In the genomic region with DNA sequence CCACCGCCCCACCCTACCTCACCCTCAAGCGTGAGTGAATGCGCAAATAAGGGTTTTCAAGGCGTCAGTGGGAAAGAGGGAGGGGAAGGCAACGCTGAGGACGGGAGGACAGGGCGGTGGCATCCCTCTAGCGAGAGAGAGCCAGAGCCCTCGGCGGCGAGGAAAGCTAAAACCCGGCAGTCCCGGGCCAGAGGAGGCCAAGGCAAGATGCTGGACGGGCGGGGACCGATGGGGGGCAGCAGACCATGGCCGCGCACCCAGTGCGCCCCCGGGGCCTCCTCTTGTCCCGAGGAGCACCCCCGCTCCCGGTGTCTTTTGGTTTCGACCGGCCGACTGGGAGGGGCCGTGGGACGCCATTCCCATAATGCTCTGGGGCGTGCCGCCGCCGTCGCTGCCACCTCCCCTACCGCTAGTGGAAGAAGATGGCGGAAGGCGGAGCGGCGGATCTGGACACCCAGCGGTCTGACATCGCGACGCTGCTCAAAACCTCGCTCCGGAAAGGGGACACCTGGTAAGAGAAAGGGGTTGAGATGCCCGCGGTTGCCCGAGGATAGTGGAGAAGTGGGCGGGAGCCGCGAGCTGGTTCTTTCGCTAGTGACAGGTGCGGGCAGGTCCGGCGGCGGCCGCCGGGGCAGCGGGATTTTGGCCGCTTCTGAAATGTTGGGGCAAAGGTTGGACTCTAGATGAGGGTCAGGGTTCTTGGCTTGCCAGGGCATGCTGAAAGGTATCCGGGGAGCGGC, we compare ENCODE assay signal across 8 cellular contexts. TPM values are rescaled to one million over a fixed set of nuclear protein-coding genes. Genes with fewer than 3 reads are reported as not detected.
DNase-seq lines count a peak whose midpoint lies in the region; ATAC-seq, FAIRE-seq and TF ChIP-seq lines count a peak whose summit lies in the region.

TSS of gene USP15 (plus strand) at position 412 of the 740 bp plus-strand sequence. CDS start at position 423, 11 bp downstream.

- no peaks in the 10 kb centered on the region for H3K4me1 ChIP-seq in H1 (replicated peaks in 1 of 4; ENCODE audit: control insufficient read depth in 3 of 4, insufficient read depth in 4 of 4, low read length in 3 of 4)
- H3K4me1 ChIP-seq in mesenchymal stem cell (ENCODE audit: control insufficient read depth, insufficient read depth, low read depth, low read length): peaks cover 6% of the 10 kb centered on the region

- peak within 1 kb of the TSS; percentile 85; the same call in 1 of the 2 replicates for H2BK12ac ChIP-seq in H1 (ENCODE audit: low read depth, low read length)
- H2BK12ac ChIP-seq in mesenchymal stem cell (ENCODE audit: low read length in 2 of 2): peak within 1 kb of the TSS; percentile 3 to 15

- peak within 1 kb of the TSS; percentile 82 for H4K5ac ChIP-seq in H1 (ENCODE audit: insufficient read length, low read depth, low read length)

- H3K56ac ChIP-seq in H1 (replicated peaks; ENCODE audit: insufficient read length, low read depth, low read length): peak within 1 kb of the TSS; percentile 81

- H3K4me3 ChIP-seq in H1 (ENCODE audit: extremely low read depth in 1 of 4, insufficient read depth in 2 of 4, low read depth in 3 of 4, low read length in 4 of 4) (peak within 1 kb of the TSS; percentile 69 to 93 (median 86)), mesenchymal stem cell (ENCODE audit: insufficient read depth in 1 of 2, low read depth in 1 of 2, low read length in 2 of 2) (peak within 1 kb of the TSS; percentile 82 to 97)

- peak within 1 kb of the TSS; percentile 86 for H3K18ac ChIP-seq in H1 (ENCODE audit: extremely low read depth, low read length)
- peak within 1 kb of the TSS; percentile 76 to 93 for H3K18ac ChIP-seq in mesenchymal stem cell (ENCODE audit: low read depth in 1 of 2, low read length in 2 of 2)

- H3K23me2 ChIP-seq in H1 (ENCODE audit: low read depth, low read length): peaks cover 3% of the 10 kb centered on the region; the same call in 1 of the 2 replicates

- H2BK15ac ChIP-seq in H1 (ENCODE audit: low read length) (no peak within 1 kb of the TSS), mesenchymal stem cell (ENCODE audit: low read depth, poor library complexity, severe bottlenecking) (peak within 1 kb of the TSS; percentile 90)

- H4K8ac ChIP-seq in H1 (ENCODE audit: extremely low read depth, insufficient read depth, low read length) (peak within 1 kb of the TSS; percentile 81), mesenchymal stem cell (ENCODE audit: low read length) (peak within 1 kb of the TSS; percentile 71)

- H3K9me3 ChIP-seq in H1 (ENCODE audit: insufficient read depth in 2 of 2, low read depth in 1 of 2, low read length in 1 of 2) (no peaks in the 10 kb centered on the region), mesenchymal stem cell (ENCODE audit: control insufficient read depth, low read length) (no peaks in the 10 kb centered on the region)

- H3K27ac ChIP-seq in H1 (ENCODE audit: low read depth, low read length) (peak within 1 kb of the TSS; percentile 58), mesenchymal stem cell (ENCODE audit: low read length, poor library complexity, severe bottlenecking) (peak within 1 kb of the TSS; percentile 96)

- peak; percentile 98 for DNase-seq in COLO668 (lab: John Stamatoyannopoulos, UW; ENCODE audit: unreplicated experiment)
- DNase-seq in HS-27A (ENCODE audit: low read depth): peak; percentile 86
- DNase-seq in NK-92 (lab: John Stamatoyannopoulos, UW; ENCODE audit: unreplicated experiment): peak; percentile 56
- peak; percentile 84 to 94 (median 86) for DNase-seq in activated CD8-positive, alpha-beta memory T cell treated with anti-CD3 and anti-CD28 coated beads for 48 hours (ENCODE audit: low read depth in 2 of 3, low spot score in 2 of 3)
- DNase-seq in H1 (ENCODE audit: low read depth in 1 of 2, low spot score in 2 of 2): peak; percentile 88 to 98
- peak; percentile 98 for DNase-seq in mesenchymal stem cell
- peak; percentile 95 for DNase-seq in stimulated activated CD8-positive, alpha-beta memory T cell treated with anti-CD3 and anti-CD28 coated beads, Interleukin-12 subunit alpha, Interleukin-12 subunit beta, amount 100 ng/mL, for 4 hours (ENCODE audit: low read depth)

- CTCF ChIA-PET in H1 (lab: Charles Lee; ENCODE audit: partially characterized antibody): interaction anchor here (0.7 to 1.1 kb wide), 6 partner anchors 12 to 537 kb away, joined by 3 to 6 read pairs (median 4); no protein-coding TSS in a partner anchor

- peak; percentile 77 for ATAC-seq in GM19467 (IDR thresholded peaks at IDR 0.05; ENCODE audit: unreplicated experiment)

- H2AK5ac ChIP-seq in H1 (ENCODE audit: low read depth, low read length): no peak within 1 kb of the TSS
- H2AK5ac ChIP-seq in mesenchymal stem cell (ENCODE audit: low read length, severe bottlenecking): no peak within 1 kb of the TSS

- H4K91ac ChIP-seq in H1 (replicated peaks; ENCODE audit: insufficient read length, low read length) (no peak within 1 kb of the TSS), mesenchymal stem cell (ENCODE audit: low read length) (peak within 1 kb of the TSS; percentile 90)

- POLR2A ChIA-PET in H1 (lab: Charles Lee; ENCODE audit: partially characterized antibody): interaction anchor here (0.6 to 1.4 kb wide), 6 partner anchors 9 to 109 kb away, joined by 3 to 9 read pairs (median 4); no protein-coding TSS in a partner anchor

- TF ChIP-seq RAD21 in H1 (IDR thresholded peaks at IDR 0.05 in 1 of 2, conservative IDR thresholded peaks at IDR 0.05 in 1 of 2; ENCODE audit: low read depth in 2 of 2, low read length in 2 of 2): peak in 1 of 2 experiments; percentile 36; a peak in 2 of 4 replicates

- H3K36me3 ChIP-seq in H1 (ENCODE audit: control insufficient read depth in 2 of 4, insufficient read depth in 4 of 4, low read length in 3 of 4) (no peaks in the 10 kb centered on the region), mesenchymal stem cell (ENCODE audit: control insufficient read depth in 1 of 2, insufficient read depth in 2 of 2, low read depth in 1 of 2, low read length in 2 of 2) (no peaks in the 10 kb centered on the region)

- TF ChIP-seq POLR2A in H1 (IDR thresholded peaks at IDR 0.05; ENCODE audit: control extremely low read depth in 1 of 2, low read depth in 2 of 2, low read length in 2 of 2): peak; percentile 92 to 94

- 1% methylated on average over 59 of the region's 61 CpGs; no CpG with 5 or more reads in 1 of the 2 experiments for WGBS in H1 (ENCODE audit: extremely low coverage in 1 of 2, insufficient coverage in 1 of 2, insufficient read length in 1 of 2, insufficient replicate concordance in 2 of 2, low coverage in 1 of 2, low lambda C conversion rate in 2 of 2, missing lambda C conversion rate in 1 of 2), 2 experiments
- WGBS in mesenchymal stem cell: under 1% methylated on average over 57 of the region's 61 CpGs

- H2BK120ac ChIP-seq in H1 (replicated peaks; ENCODE audit: low read depth, low read length) (no peak within 1 kb of the TSS), mesenchymal stem cell (ENCODE audit: low read depth, low read length) (peak within 1 kb of the TSS; percentile 56)

- H3K4me2 ChIP-seq in H1 (ENCODE audit: insufficient read depth in 1 of 2, low read depth in 2 of 2, low read length in 2 of 2): peak within 1 kb of the TSS; percentile 85 to 90
- H3K4me2 ChIP-seq in mesenchymal stem cell (ENCODE audit: low read length, poor library complexity, severe bottlenecking): peak within 1 kb of the TSS; percentile 84

- peak; percentile 56 to 99 for TF ChIP-seq EP300 in H1 (IDR thresholded peaks at IDR 0.05; ENCODE audit: borderline replicate concordance in 1 of 2, low read depth in 2 of 2, low read length in 2 of 2)

- H3K9ac ChIP-seq in H1 (replicated peaks in 1 of 4; ENCODE audit: extremely low read depth in 1 of 4, low read depth in 3 of 4, low read length in 3 of 4) (peak within 1 kb of the TSS; percentile 62 to 86 (median 73)), mesenchymal stem cell (ENCODE audit: low read length) (peak within 1 kb of the TSS; percentile 99)

- H3K27me3 ChIP-seq in H1 (replicated peaks in 1 of 4; ENCODE audit: control insufficient read depth in 3 of 4, extremely low read depth in 1 of 4, insufficient read depth in 3 of 4, low read length in 3 of 4) (no peaks in the 10 kb centered on the region), mesenchymal stem cell (ENCODE audit: control insufficient read depth in 1 of 2, insufficient read depth in 1 of 2, low read length in 2 of 2) (no peaks in the 10 kb centered on the region)

- H3K4ac ChIP-seq in H1 (replicated peaks; ENCODE audit: insufficient read length, low read depth, low read length) (peak within 1 kb of the TSS; percentile 65), mesenchymal stem cell (ENCODE audit: low read depth in 1 of 2, low read length in 2 of 2) (peak within 1 kb of the TSS; percentile 65 to 80)

- H3K79me1 ChIP-seq in H1 (ENCODE audit: low read depth, low read length): no peaks in the 10 kb centered on the region
- no peaks in the 10 kb centered on the region for H3K79me1 ChIP-seq in mesenchymal stem cell (replicated peaks; ENCODE audit: low read length, poor library complexity, severe bottlenecking)

- H3K23ac ChIP-seq in H1 (ENCODE audit: insufficient read length) (no peak within 1 kb of the TSS), mesenchymal stem cell (ENCODE audit: low read length in 2 of 2) (peak within 1 kb of the TSS in 1 of 2 experiments; percentile 57)

- no peaks in the 10 kb centered on the region for H4K20me1 ChIP-seq in H1 (replicated peaks in 1 of 2; ENCODE audit: control insufficient read depth in 1 of 2, insufficient read depth in 2 of 2, low read length in 2 of 2)

- FAIRE-seq in H1 (lab: Jason Lieb, UNC): no peak

- H3K79me2 ChIP-seq in H1 (ENCODE audit: control insufficient read depth in 1 of 2, insufficient read depth in 2 of 2, low read length in 2 of 2): peaks cover 3 to 48% of the 10 kb centered on the region in 2 experiments

- H2AFZ ChIP-seq in H1 (ENCODE audit: low read length) (peak within 1 kb of the TSS; percentile 97), mesenchymal stem cell (ENCODE audit: low read depth, low read length) (peak within 1 kb of the TSS; percentile 81)

- H2BK5ac ChIP-seq in H1 (ENCODE audit: low read depth, low read length) (peak within 1 kb of the TSS; percentile 87), mesenchymal stem cell (ENCODE audit: low read depth, low read length, poor library complexity, severe bottlenecking) (peak within 1 kb of the TSS; percentile 83)

- H3K14ac ChIP-seq in H1 (ENCODE audit: insufficient read length) (no peak within 1 kb of the TSS), mesenchymal stem cell (ENCODE audit: low read length in 2 of 2) (peak within 1 kb of the TSS in 1 of 2 experiments; percentile 79)

- TF ChIP-seq CTCF in H1 (IDR thresholded peaks at IDR 0.05; ENCODE audit: control extremely low read depth in 1 of 3, insufficient read depth in 1 of 3, low read depth in 1 of 3, low read length in 3 of 3): peak; percentile 84 to 97 (median 85)

- H2BK20ac ChIP-seq in H1 (ENCODE audit: low read length): no peak within 1 kb of the TSS

RNA-seq across cellular contexts. Expression of gene USP15, which starts in this region (rescaled TPM):
- 37.2 and 38.6 TPM in 2 replicates for total RNA-seq in H1 (2021; fragmentation: NEBNext Ultra II Directional; extraction: Animal tissue kit (Norgen Biotek cat#: 25700))
- polyA plus RNA-seq in H1 (2011; rRNA removed): 6.8 and 12.7 TPM in 2 replicates
- 14.1 TPM for polyA plus RNA-seq in H1 (2011; cell fraction: cytosol; rRNA removed)
- 11.5 TPM for polyA plus RNA-seq in H1 (2011; cell fraction: nucleus; rRNA removed)
- 15.6 to 27.7 TPM (median 19.5 TPM) in 4 replicates for polyA plus RNA-seq in H1 (2012, experiment 1 of 2)
- polyA plus RNA-seq in H1 (2012, experiment 2 of 2): 3.0 TPM
- 27.8 TPM for polyA plus RNA-seq in H1 (2013, experiment 1 of 2)
- 31.3 TPM for polyA plus RNA-seq in H1 (2013, experiment 2 of 2)
- 31.2 and 45.5 TPM in 2 replicates for polyA minus RNA-seq in H1 (2011; rRNA and poly(A)+ RNA removed)
- polyA minus RNA-seq in H1 (2011; cell fraction: cytosol; rRNA and poly(A)+ RNA removed): 14.5 TPM
- polyA minus RNA-seq in H1 (2011; cell fraction: nucleus; rRNA and poly(A)+ RNA removed): 97.2 TPM
- 50.1 TPM for polyA plus RNA-seq in mesenchymal stem cell (2013, experiment 1 of 2)
- polyA plus RNA-seq in mesenchymal stem cell (2013, experiment 2 of 2): 55.0 TPM

Comparison
In these comparisons a context has a peak if more than half of its experiments do, and no peak if none do; other contexts are left out.
1. Peak in every context shown above with its lines: DNase-seq, ATAC-seq, H3K4me3 ChIP-seq and H3K27ac ChIP-seq.